Comparison of ENCODE assay signal across 8 cellular contexts in the genomic region with DNA sequence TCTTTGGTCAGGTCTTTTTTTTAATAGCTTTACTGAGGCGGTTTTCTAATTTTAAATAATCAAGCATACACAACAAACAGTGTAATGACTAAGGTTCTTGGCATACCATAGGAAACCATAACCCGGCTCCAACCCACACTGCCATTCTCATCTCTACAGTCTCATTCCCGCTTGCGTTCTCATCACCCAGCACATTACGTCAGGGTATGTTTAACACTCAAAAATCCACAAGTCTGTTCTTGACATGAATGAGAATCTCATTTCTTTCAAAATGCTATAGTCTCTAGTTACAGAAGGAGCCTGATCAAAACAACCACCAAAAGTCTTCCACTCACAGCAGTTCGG. TPM values are rescaled to one million over a fixed set of nuclear protein-coding genes. Genes with fewer than 3 reads are reported as not detected.
DNase-seq lines count a peak whose midpoint lies in the region; ATAC-seq lines count a peak whose summit lies in the region.

No MANE protein-coding gene starts in this region.

- peak overlapping the region; percentile 92 for H3K4me3 Mint-ChIP-seq in activated CD8-positive, alpha-beta memory T cell treated with anti-CD3 and anti-CD28 coated beads, Interleukin-2, amount 10 ng/mL, durations not matched to agents 7 days and 5 days
- H3K4me3 Mint-ChIP-seq in activated naive CD4-positive, alpha-beta T cell treated with anti-CD3 and anti-CD28 coated beads for 36 hours = peak overlapping the region; percentile 94

- peak overlapping the region; percentile 98 for H3K27ac Mint-ChIP-seq in activated CD8-positive, alpha-beta memory T cell treated with anti-CD3 and anti-CD28 coated beads, Interleukin-2, amount 10 ng/mL, durations not matched to agents 7 days and 5 days
- H3K27ac Mint-ChIP-seq in activated naive CD4-positive, alpha-beta T cell treated with anti-CD3 and anti-CD28 coated beads for 36 hours = peak overlapping the region; percentile 99

- H3K9me3 ChIP-seq in skeletal muscle satellite cell (replicated peaks; ENCODE audit: low read length) = no peaks in the 10 kb centered on the region

- H3K4me3 ChIP-seq in Jurkat, Clone E6-1 (ENCODE audit: low read length) = peak overlapping the region; percentile 82
- peak overlapping the region; percentile 82 for H3K4me3 ChIP-seq in skeletal muscle satellite cell (ENCODE audit: low read length)

- peak overlapping the region; percentile 86 for H3K4me2 ChIP-seq in skeletal muscle satellite cell (ENCODE audit: low read length)

- no peaks in the 10 kb centered on the region for H3K36me3 ChIP-seq in skeletal muscle satellite cell (ENCODE audit: insufficient read depth, low read length)

- intact Hi-C loops in activated naive CD4-positive, alpha-beta T cell treated with anti-CD3 and anti-CD28 coated beads for 36 hours (cut with micrococcal nuclease) = loop anchor here (2.0 to 10.0 kb wide), 2 partner anchors 210 to 1590 kb away; a partner anchor contains a TSS

- CTCF ChIA-PET in activated CD8-positive, alpha-beta memory T cell treated with anti-CD3 and anti-CD28 coated beads, Interleukin-2, amount 10 ng/mL, durations not matched to agents 7 days and 5 days (lab: Charles Lee) = interaction anchor here (1.4 to 4.6 kb wide), 3 partner anchors 28 to 41 kb away, joined by 3 to 25 read pairs (median 4); a partner anchor contains a TSS
- CTCF ChIA-PET in activated naive CD4-positive, alpha-beta T cell treated with anti-CD3 and anti-CD28 coated beads for 36 hours (lab: Charles Lee) = interaction anchor here (0.7 to 1.4 kb wide), 3 partner anchors 15 to 30 kb away, joined by 4 to 9 read pairs (median 5); a partner anchor contains a TSS

- peak; percentile 52 for ATAC-seq in activated CD8-positive, alpha-beta memory T cell treated with anti-CD3 and anti-CD28 coated beads, Interleukin-2, amount 10 ng/mL, durations not matched to agents 7 days and 5 days
- ATAC-seq in GM21786 (IDR thresholded peaks at IDR 0.05; ENCODE audit: unreplicated experiment) = peak; percentile 25

- no peaks in the 10 kb centered on the region for H3K27me3 Mint-ChIP-seq in activated CD8-positive, alpha-beta memory T cell treated with anti-CD3 and anti-CD28 coated beads, Interleukin-2, amount 10 ng/mL, durations not matched to agents 7 days and 5 days
- no peaks in the 10 kb centered on the region for H3K27me3 Mint-ChIP-seq in activated naive CD4-positive, alpha-beta T cell treated with anti-CD3 and anti-CD28 coated beads for 36 hours (ENCODE audit: low read depth)

- no peaks in the 10 kb centered on the region for H3K9me3 Mint-ChIP-seq in activated CD8-positive, alpha-beta memory T cell treated with anti-CD3 and anti-CD28 coated beads, Interleukin-2, amount 10 ng/mL, durations not matched to agents 7 days and 5 days (ENCODE audit: low read depth)
- no peaks in the 10 kb centered on the region for H3K9me3 Mint-ChIP-seq in activated naive CD4-positive, alpha-beta T cell treated with anti-CD3 and anti-CD28 coated beads for 36 hours

- H3K4me1 Mint-ChIP-seq in activated CD8-positive, alpha-beta memory T cell treated with anti-CD3 and anti-CD28 coated beads, Interleukin-2, amount 10 ng/mL, durations not matched to agents 7 days and 5 days = peaks cover 31% of the 10 kb centered on the region
- peaks cover 25% of the 10 kb centered on the region for H3K4me1 Mint-ChIP-seq in activated naive CD4-positive, alpha-beta T cell treated with anti-CD3 and anti-CD28 coated beads for 36 hours (ENCODE audit: low read depth)

- DNase-seq in activated CD8-positive, alpha-beta memory T cell treated with anti-CD3 and anti-CD28 coated beads, Interleukin-2, amount 10 ng/mL, durations not matched to agents 7 days and 5 days = no peak
- DNase-seq in activated CD8-positive, alpha-beta memory T cell treated with anti-CD3 and anti-CD28 coated beads for 24 hours = no peak
- DNase-seq in Jurkat, Clone E6-1 (ENCODE audit: low read depth, low spot score) = no peak
- DNase-seq in activated naive CD4-positive, alpha-beta T cell treated with anti-CD3 and anti-CD28 coated beads for 36 hours = peak; percentile 68
- DNase-seq in hepatic stellate cell (ENCODE audit: low spot score) = peak; percentile 71
- no peak for DNase-seq in activated effector memory CD4-positive, alpha-beta T cell treated with anti-CD3 and anti-CD28 coated beads, Interleukin-2, amount 50 U/mL, for 16 hours

- peaks cover 18% of the 10 kb centered on the region for H3K4me1 ChIP-seq in skeletal muscle satellite cell (ENCODE audit: control insufficient read depth, insufficient read depth, low read length)

- peak overlapping the region; percentile 96 for H3K9ac ChIP-seq in skeletal muscle satellite cell (ENCODE audit: low read depth, low read length)

- peaks cover 17% of the 10 kb centered on the region for H3K36me3 Mint-ChIP-seq in activated CD8-positive, alpha-beta memory T cell treated with anti-CD3 and anti-CD28 coated beads, Interleukin-2, amount 10 ng/mL, durations not matched to agents 7 days and 5 days
- peaks cover 18% of the 10 kb centered on the region for H3K36me3 Mint-ChIP-seq in activated naive CD4-positive, alpha-beta T cell treated with anti-CD3 and anti-CD28 coated beads for 36 hours (ENCODE audit: low read depth)

- H3K27me3 ChIP-seq in skeletal muscle satellite cell (ENCODE audit: control insufficient read depth, insufficient read depth, low read length) = no peaks in the 10 kb centered on the region

RNA-seq across cellular contexts. Expression of a gene that starts 0.5 kb away (rescaled TPM):
- 1 to 10 TPM; 7.0 to 9.8 TPM for total RNA-seq in activated CD8-positive, alpha-beta memory T cell treated with anti-CD3 and anti-CD28 coated beads, Interleukin-2, amount 10 ng/mL, durations not matched to agents 7 days and 5 days
- 11.5 TPM for polyA plus RNA-seq in Jurkat, Clone E6-1 (2012; ENCODE audit: insufficient read depth, insufficient read length)
- total RNA-seq in activated naive CD4-positive, alpha-beta T cell treated with anti-CD3 and anti-CD28 coated beads for 36 hours = 10 to 100 TPM; 14.7 to 16.3 TPM
- 6.3 TPM in 2 replicates for total RNA-seq in skeletal muscle satellite cell (2012; rRNA removed)

RNA-seq across cellular contexts. Expression of a gene that starts 30.8 kb away (rescaled TPM):
- total RNA-seq in activated CD8-positive, alpha-beta memory T cell treated with anti-CD3 and anti-CD28 coated beads, Interleukin-2, amount 10 ng/mL, durations not matched to agents 7 days and 5 days = 10 to 100 TPM; 13.9 to 21.9 TPM
- polyA plus RNA-seq in Jurkat, Clone E6-1 (2012; ENCODE audit: insufficient read depth, insufficient read length) = 18.3 TPM
- total RNA-seq in activated naive CD4-positive, alpha-beta T cell treated with anti-CD3 and anti-CD28 coated beads for 36 hours = 10 to 100 TPM; 20.7 to 23.5 TPM
- total RNA-seq in skeletal muscle satellite cell (2012; rRNA removed) = 10.5 and 13.4 TPM in 2 replicates

RNA-seq across cellular contexts. Expression of a gene that starts 42.4 kb away (rescaled TPM):
- 10 to 100 TPM; 34.0 to 42.9 TPM for total RNA-seq in activated CD8-positive, alpha-beta memory T cell treated with anti-CD3 and anti-CD28 coated beads, Interleukin-2, amount 10 ng/mL, durations not matched to agents 7 days and 5 days
- polyA plus RNA-seq in Jurkat, Clone E6-1 (2012; ENCODE audit: insufficient read depth, insufficient read length) = 36.4 TPM
- 10 to 100 TPM; 41.7 to 42.9 TPM for total RNA-seq in activated naive CD4-positive, alpha-beta T cell treated with anti-CD3 and anti-CD28 coated beads for 36 hours
- total RNA-seq in skeletal muscle satellite cell (2012; rRNA removed) = 64.1 and 77.1 TPM in 2 replicates

Comparison
In these comparisons a context has a peak if more than half of its experiments do, and no peak if none do; other contexts are left out.
1. DNase-seq: peak in activated naive CD4-positive, alpha-beta T cell treated with anti-CD3 and anti-CD28 coated beads for 36 hours (single experiment) and hepatic stellate cell (single experiment); none in activated CD8-positive, alpha-beta memory T cell treated with anti-CD3 and anti-CD28 coated beads, Interleukin-2, amount 10 ng/mL, durations not matched to agents 7 days and 5 days (single experiment), activated CD8-positive, alpha-beta memory T cell treated with anti-CD3 and anti-CD28 coated beads for 24 hours (single experiment), Jurkat, Clone E6-1 (single experiment) and activated effector memory CD4-positive, alpha-beta T cell treated with anti-CD3 and anti-CD28 coated beads, Interleukin-2, amount 50 U/mL, for 16 hours (single experiment).